Comparison of ENCODE assay signal across 22 cellular contexts in the genomic region with DNA sequence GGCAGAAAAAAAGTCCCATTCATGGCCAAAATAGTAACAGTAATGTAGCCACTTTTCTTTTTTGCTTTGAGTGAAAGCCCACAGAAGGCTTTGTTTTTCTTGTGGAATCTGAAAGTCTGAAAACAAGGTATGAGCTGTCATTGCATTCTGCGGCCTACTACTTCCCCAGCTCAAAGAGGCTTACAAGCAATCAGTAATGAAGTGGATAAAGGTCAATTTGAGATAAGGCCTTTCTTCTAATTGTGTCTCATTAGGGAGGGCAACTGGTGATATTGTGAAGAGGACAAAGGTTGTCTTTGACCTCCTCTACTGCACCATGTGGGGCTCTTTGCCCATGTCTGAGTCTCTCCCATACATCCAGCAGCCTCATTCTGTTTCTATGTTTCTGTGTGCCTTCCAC.
"Had no signal": no experiment of that assay in that cellular context is flagged by ENCODE, and none has a peak within 500 bp of the region (broad histone marks: within the 10 kb centered on the region; RNA-seq: fewer than 3 reads in every experiment).

No MANE protein-coding gene starts in this region.

- H3K4me1 ChIP-seq: adrenal gland, body of pancreas, SJCRH30 had no signal

- H3K9me3 Mint-ChIP-seq: activated CD8-positive, alpha-beta T cell treated with anti-CD3 and anti-CD28 coated beads for 36 hours had no signal

- H3K4me3 Mint-ChIP-seq: activated CD8-positive, alpha-beta T cell treated with anti-CD3 and anti-CD28 coated beads for 36 hours; activated naive CD8-positive, alpha-beta T cell treated with anti-CD3 and anti-CD28 coated beads, Interleukin-2, amount 10 ng/mL, durations not matched to agents 7 days and 5 days had no signal

- H3K27me3 Mint-ChIP-seq: activated CD8-positive, alpha-beta T cell treated with anti-CD3 and anti-CD28 coated beads for 36 hours; activated naive CD8-positive, alpha-beta T cell treated with anti-CD3 and anti-CD28 coated beads, Interleukin-2, amount 10 ng/mL, durations not matched to agents 7 days and 5 days had no signal

- H3K27me3 ChIP-seq: body of pancreas, SJCRH30 had no signal

- H3K27ac Mint-ChIP-seq: activated CD8-positive, alpha-beta T cell treated with anti-CD3 and anti-CD28 coated beads for 36 hours; activated naive CD8-positive, alpha-beta T cell treated with anti-CD3 and anti-CD28 coated beads, Interleukin-2, amount 10 ng/mL, durations not matched to agents 7 days and 5 days had no signal

- ATAC-seq: activated CD4-positive, CD25-positive, alpha-beta regulatory T cell treated with anti-CD3 and anti-CD28 coated beads, Interleukin-2, amount 50 U/mL, for 24 hours; activated CD8-positive, alpha-beta T cell treated with anti-CD3 and anti-CD28 coated beads for 36 hours; body of pancreas; Right ventricle myocardium inferior had no signal

- H3K36me3 Mint-ChIP-seq: activated naive CD8-positive, alpha-beta T cell treated with anti-CD3 and anti-CD28 coated beads, Interleukin-2, amount 10 ng/mL, durations not matched to agents 7 days and 5 days had no signal

- H3K27ac ChIP-seq: adrenal gland, body of pancreas, KMS-11, PC-9, SJCRH30 had no signal

- H3K4me2 ChIP-seq: KMS-11, PC-9, SK-N-SH had no signal

- H3K4me3 ChIP-seq: adrenal gland, body of pancreas, PC-9, SJCRH30 had no signal

- H3K9ac ChIP-seq: KMS-11, SK-N-SH had no signal

- H3K4me1 Mint-ChIP-seq: activated naive CD8-positive, alpha-beta T cell treated with anti-CD3 and anti-CD28 coated beads, Interleukin-2, amount 10 ng/mL, durations not matched to agents 7 days and 5 days had no signal

- H3K36me3 ChIP-seq: adrenal gland, SJCRH30 had no signal

- DNase-seq: activated CD4-positive, alpha-beta T cell treated with anti-CD3 and anti-CD28 coated beads for 4 hours; activated CD8-positive, alpha-beta memory T cell treated with anti-CD3 and anti-CD28 coated beads, Interleukin-2, amount 50 U/mL, for 48 hours; activated CD8-positive, alpha-beta T cell treated with anti-CD3 and anti-CD28 coated beads for 36 hours; activated naive CD4-positive, alpha-beta T cell treated with anti-CD3 and anti-CD28 coated beads, Interleukin-2, amount 50 U/mL, for 16 hours; activated naive CD8-positive, alpha-beta T cell treated with anti-CD3 and anti-CD28 coated beads, Interleukin-2, amount 10 ng/mL, durations not matched to agents 7 days and 5 days; activated T-cell treated with anti-CD3 and anti-CD28 coated beads, Interleukin-2, amount 50 U/mL, for 1 hour; adrenal gland; anterior cingulate cortex; body of pancreas; central memory CD4-positive, alpha-beta T cell; NCI-H1092 treated with DMSO at 0.1 percent for 48 hours; NCI-H1417 treated with DMSO at 0.1 percent for 48 hours; NCI-H187; NCI-H510A treated with DMSO at 0.1 percent for 48 hours; PC-9; RPMI8226; SJCRH30; SK-N-SH; T-helper 1 cell had no signal
